Comparison of ENCODE assay signal across 9 cellular contexts in genomic region chr17:79501910-79502309, GRCh38.
"Had no signal": no experiment of that assay in that cellular context is flagged by ENCODE, and none has a peak within 500 bp of the region (broad histone marks: within the 10 kb centered on the region; RNA-seq: fewer than 3 reads in every experiment).

No MANE protein-coding gene starts in this region.

- H2AFZ ChIP-seq: GM23248 had no signal

- FAIRE-seq: HTR-8/SVneo had no signal

- ATAC-seq: HCT116 had no signal

- H3K4me3 ChIP-seq: GM23248, HAP-1 had no signal

- H3K36me3 ChIP-seq: HAP-1 had no signal

- H3K4me2 ChIP-seq: KMS-11 had no signal

- H3K9me3 ChIP-seq: HAP-1 had no signal

- DNase-seq: GM23248, GOT3, H7, HFFc6, KBM-7 had no signal

- H3K4me1 ChIP-seq: HAP-1 had no signal

- H3K27ac ChIP-seq: GM23248, KMS-11 had no signal

- H3K9ac ChIP-seq: GM23248, KMS-11 had no signal
